In genomic region chr1:225880636-225881035, GRCh38 we compare ENCODE assay signal across 8 cellular contexts. TPM values are rescaled to one million over a fixed set of nuclear protein-coding genes. Genes with fewer than 3 reads are reported as not detected.
DNase-seq lines count a peak whose midpoint lies in the region; ATAC-seq and TF ChIP-seq lines count a peak whose summit lies in the region.

No MANE protein-coding gene starts in this region.

- intact Hi-C loops in PC-3 (cut with micrococcal nuclease), result loop anchor here (1.0 to 5.0 kb wide), 3 partner anchors 14 to 103 kb away; partner anchors contain the start of gene SRP9
- intact Hi-C loops in esophagus squamous epithelium (cut with DNase I), result no loop called here

- H3K4me1 ChIP-seq in PC-3 (ENCODE audit: insufficient read depth, low read length) (peaks cover 65% of the 10 kb centered on the region), esophagus squamous epithelium (peaks cover 39 to 77% (median 45%) of the 10 kb centered on the region in 3 donors), trophoblast cell (ENCODE audit: control insufficient read depth in 1 of 2, insufficient read depth in 2 of 2, low read length in 2 of 2) (peaks cover 19% of the 10 kb centered on the region in 2 experiments)

- H3F3A ChIP-seq in PC-3 (ENCODE audit: low read length, unreplicated experiment), result peaks cover 4% of the 10 kb centered on the region

- H3K18ac ChIP-seq in trophoblast cell (ENCODE audit: low read length), result no peak overlapping the region

- H4K12ac ChIP-seq in trophoblast cell (ENCODE audit: low read depth, low read length), result no peak overlapping the region

- TF ChIP-seq POLR2A in esophagus squamous epithelium (IDR thresholded peaks at IDR 0.05), result no peak

- BruUV-seq in PC-3 (replicated peaks; lab: Mats Ljungman, UMichigan), result no TSS peak

- no peak overlapping the region for H2BK5ac ChIP-seq in trophoblast cell (ENCODE audit: low read depth, low read length, poor library complexity)

- H2AFZ ChIP-seq in PC-3 (ENCODE audit: low read length), result no peak overlapping the region
- H2AFZ ChIP-seq in trophoblast cell (ENCODE audit: insufficient read depth, low read length, poor library complexity), result no peak overlapping the region

- H3K4me2 ChIP-seq in PC-3 (ENCODE audit: low read length) (peak overlapping the region; percentile 93), trophoblast cell (ENCODE audit: low read length) (peak overlapping the region; percentile 79)

- no peak overlapping the region for H4K91ac ChIP-seq in trophoblast cell (ENCODE audit: low read depth, low read length)

- ATAC-seq in PC-3 (no peak), GM21447 (IDR thresholded peaks at IDR 0.05; ENCODE audit: unreplicated experiment) (no peak), GM18907 (IDR thresholded peaks at IDR 0.05; ENCODE audit: unreplicated experiment) (no peak)

- H3K36me3 ChIP-seq in PC-3 (ENCODE audit: low read depth, low read length) (peaks cover 15% of the 10 kb centered on the region), esophagus squamous epithelium (peaks cover 0 to 27% (median 0%) of the 10 kb centered on the region in 3 donors), trophoblast cell (ENCODE audit: control insufficient read depth in 1 of 2, insufficient read depth in 2 of 2, low read length in 2 of 2) (peaks cover 0 to 3% of the 10 kb centered on the region in 2 experiments)

- H2AK5ac ChIP-seq in trophoblast cell (ENCODE audit: low read length), result no peak overlapping the region

- H4K20me1 ChIP-seq in PC-3 (ENCODE audit: low read length), result peaks cover 23% of the 10 kb centered on the region; the same call in 1 of the 2 replicates

- no peak overlapping the region for H4K8ac ChIP-seq in trophoblast cell (ENCODE audit: low read depth, low read length)

- CTCF ChIA-PET in PC-3 (lab: Charles Lee), result interaction anchor here (0.8 kb wide), 1 partner anchor 9 kb away, joined by 5 read pairs; no protein-coding TSS in a partner anchor

- no peak overlapping the region for H3K14ac ChIP-seq in trophoblast cell (ENCODE audit: low read length)

- POLR2A ChIA-PET in PC-3 (lab: Charles Lee; ENCODE audit: unreplicated experiment), result interaction anchor here (0.5 to 1.1 kb wide), 4 partner anchors 9 to 295 kb away, joined by 3 to 16 read pairs (median 6); no protein-coding TSS in a partner anchor

- no peak for TF ChIP-seq CTCF in PC-3 (conservative IDR thresholded peaks at IDR 0.05; ENCODE audit: low read depth, low read length)
- no peak for TF ChIP-seq CTCF in esophagus squamous epithelium (IDR thresholded peaks at IDR 0.05)

- no peak overlapping the region for H3K23ac ChIP-seq in trophoblast cell (ENCODE audit: low read length)

- H3K4me3 ChIP-seq in PC-3 (ENCODE audit: low read length), result peak overlapping the region; percentile 96
- peak overlapping the region in 2 of 4 donors; percentile 88 to 99 for H3K4me3 ChIP-seq in esophagus squamous epithelium
- H3K4me3 ChIP-seq in trophoblast cell (ENCODE audit: low read depth, low read length), result no peak overlapping the region

- DNase-seq in DMS53 (lab: John Stamatoyannopoulos, UW) (peak; percentile 83), PC-3 (no peak), esophagus squamous epithelium (lab: John Stamatoyannopoulos, UW) (no peak), trophoblast cell (no peak), COLO829 (ENCODE audit: low spot score) (no peak), D341Med (ENCODE audit: low spot score) (no peak)

- H3K9me2 ChIP-seq in PC-3 (replicated peaks; ENCODE audit: low read length), result no peaks in the 10 kb centered on the region

- H3K79me1 ChIP-seq in trophoblast cell (ENCODE audit: low read length), result peaks cover 20% of the 10 kb centered on the region

- peaks cover 69% of the 10 kb centered on the region for H3K79me2 ChIP-seq in PC-3 (ENCODE audit: low read length)
- H3K79me2 ChIP-seq in trophoblast cell (ENCODE audit: control insufficient read depth, insufficient read depth, low read length, poor library complexity), result peaks cover 9% of the 10 kb centered on the region

- peak overlapping the region; percentile 97 for H3K9ac ChIP-seq in PC-3 (ENCODE audit: low read length)
- H3K9ac ChIP-seq in trophoblast cell (ENCODE audit: low read length), result no peak overlapping the region

- no peak overlapping the region for H2BK120ac ChIP-seq in trophoblast cell (ENCODE audit: insufficient read depth, low read length, poor library complexity)

- no peak overlapping the region for H3K4ac ChIP-seq in trophoblast cell (ENCODE audit: low read depth, low read length)

- WGBS in esophagus squamous epithelium, 2 donors, result 54 to 64% methylated on average over 5 of the region's 5 CpGs
- WGBS in trophoblast cell (ENCODE audit: extremely low coverage, insufficient coverage, insufficient read length), result no CpG with 5 or more reads among the region's 5 CpGs

- no peaks in the 10 kb centered on the region for H3K9me3 ChIP-seq in PC-3 (ENCODE audit: low read length)
- H3K9me3 ChIP-seq in esophagus squamous epithelium, result no peaks in the 10 kb centered on the region
- H3K9me3 ChIP-seq in trophoblast cell (ENCODE audit: insufficient read depth, low read depth, low read length), result no peaks in the 10 kb centered on the region

- no peak overlapping the region for H2BK12ac ChIP-seq in trophoblast cell (ENCODE audit: low read length)

- H3K27ac ChIP-seq in PC-3 (ENCODE audit: low read length) (peak overlapping the region; percentile 98), esophagus squamous epithelium (peak overlapping the region; percentile 82 to 93 (median 91)), trophoblast cell (ENCODE audit: low read depth, low read length) (no peak overlapping the region)

- H3K27me3 ChIP-seq in PC-3 (ENCODE audit: low read length) (no peaks in the 10 kb centered on the region), esophagus squamous epithelium (no peaks in the 10 kb centered on the region), trophoblast cell (ENCODE audit: insufficient read depth, low read length) (no peaks in the 10 kb centered on the region)

RNA-seq across cellular contexts. Expression of gene TMEM63A, which starts 1.5 kb away (rescaled TPM):
- total RNA-seq in PC-3 (2014; rRNA removed) (47.5 and 59.3 TPM in 2 replicates), esophagus squamous epithelium (10 to 100 TPM in 3 of 4 donors, 1 to 10 TPM in 1; 9.8 to 27.1 (median 18.3) TPM)
- 25.6 and 26.7 TPM in 2 replicates for polyA plus RNA-seq in trophoblast cell (2013)

RNA-seq across cellular contexts. Expression of gene LEFTY1, which starts 8.3 kb away (rescaled TPM):
- total RNA-seq in PC-3 (2014; rRNA removed) (not detected in 2 replicates), esophagus squamous epithelium (not detected)
- 0.18 and 0.22 TPM in 2 replicates for polyA plus RNA-seq in trophoblast cell (2013)

RNA-seq across cellular contexts. Expression of gene PYCR2, which starts 43.4 kb away (rescaled TPM):
- 57.7 and 69.0 TPM in 2 replicates for total RNA-seq in PC-3 (2014; rRNA removed)
- total RNA-seq in esophagus squamous epithelium, result 10 to 100 TPM; 23.0 to 35.1 (median 28.0) TPM
- 26.5 and 28.3 TPM in 2 replicates for polyA plus RNA-seq in trophoblast cell (2013)
